In genomic region chr10:69842932-69843331, GRCh38 we compare ENCODE assay signal across 22 cellular contexts. TPM values are rescaled to one million over a fixed set of nuclear protein-coding genes. Genes with fewer than 3 reads are reported as not detected.
"Had no signal": no experiment of that assay in that cellular context is flagged by ENCODE, and none has a peak within 500 bp of the region (broad histone marks: within the 10 kb centered on the region; RNA-seq: fewer than 3 reads in every experiment).

No MANE protein-coding gene starts in this region.

- H3K4me1 ChIP-seq: colonic mucosa, right lobe of liver had no signal

- H3K36me3 ChIP-seq: colonic mucosa, esophagus squamous epithelium, heart right ventricle, left ventricle myocardium inferior, right lobe of liver, thoracic aorta had no signal

- H3K4me3 ChIP-seq: colonic mucosa, esophagus squamous epithelium, heart right ventricle, left ventricle myocardium inferior, right lobe of liver, thoracic aorta had no signal

- H3K9me3 ChIP-seq: colonic mucosa, esophagus squamous epithelium, heart right ventricle, left ventricle myocardium inferior, right lobe of liver, thoracic aorta had no signal

- DNase-seq: activated CD4-positive, alpha-beta T cell treated with anti-CD3 and anti-CD28 coated beads, Interleukin-2, amount 10 ng/mL, durations not matched to agents 24 days and 14 days; activated CD4-positive, CD25-positive, alpha-beta regulatory T cell treated with anti-CD3 and anti-CD28 coated beads, Interleukin-2, amount 50 U/mL, for 72 hours; activated CD8-positive, alpha-beta T cell treated with anti-CD3 and anti-CD28 coated beads for 36 hours; activated gamma-delta T cell treated with Interleukin-2 at 50 U/mL for 16 hours; activated naive CD8-positive, alpha-beta T cell treated with anti-CD3 and anti-CD28 coated beads, Interleukin-2, amount 50 U/mL, for 24 hours; activated T-cell treated with anti-CD3 and anti-CD28 coated beads, Interleukin-2, amount 50 U/mL, for 4 hours; anterior cingulate cortex; colonic mucosa; effector CD8-positive, alpha-beta T cell; esophagus squamous epithelium; foreskin melanocyte; heart right ventricle; left ventricle myocardium inferior; naive thymus-derived CD8-positive, alpha-beta T cell; right lobe of liver; stimulated activated CD4-positive, alpha-beta T cell treated with anti-CD3 and anti-CD28 coated beads, Interleukin-2, amount 100 ng/mL, for 48 hours; stimulated activated naive CD8-positive, alpha-beta T cell treated with anti-CD3 and anti-CD28 coated beads, Interleukin-15, Interleukin-2, amounts not matched to agents 100 U/mL and 50 U/mL, for 24 hours; T-helper 17 cell; T1000; trophoblast cell had no signal

- H3K27ac ChIP-seq: colonic mucosa, epithelial cell of prostate, esophagus squamous epithelium, heart right ventricle, left ventricle myocardium inferior, right lobe of liver, thoracic aorta had no signal

- H3K27me3 ChIP-seq: colonic mucosa, right lobe of liver had no signal

RNA-seq across cellular contexts. Expression of gene COL13A1, which starts 41.2 kb away (rescaled TPM):
- polyA plus RNA-seq: naive thymus-derived CD8-positive, alpha-beta T cell had no signal
